Comparison of ENCODE assay signal across 8 cellular contexts in genomic region chr11:96187779-96188624, GRCh38.
DNase-seq lines count a peak whose midpoint lies in the region; ATAC-seq and TF ChIP-seq lines count a peak whose summit lies in the region.

No MANE protein-coding gene starts in this region.

- no peaks in the 10 kb centered on the region; the same call in 1 of the 2 replicates for H3K4me1 ChIP-seq in Panc1 (ENCODE audit: control insufficient read depth, insufficient read depth, low read length)
- H3K4me1 ChIP-seq in esophagus muscularis mucosa: peaks cover 14 to 23% (median 19%) of the 10 kb centered on the region in 4 donors
- H3K4me1 ChIP-seq in sigmoid colon: peaks cover 0 to 19% (median 12%) of the 10 kb centered on the region in 4 donors
- H3K4me1 ChIP-seq in esophagus squamous epithelium: peaks cover 0 to 21% (median 0%) of the 10 kb centered on the region in 3 donors

- DNase-seq in GM04503 (ENCODE audit: low read depth) (peak; percentile 65), Panc1 (ENCODE audit: low read depth, low spot score) (no peak), esophagus muscularis mucosa (ENCODE audit: extremely low spot score) (no peak), sigmoid colon (no peak), hippocampal formation (lab: John Stamatoyannopoulos, UW) (no peak), SHP77 treated with DMSO at 0.1 percent for 48 hours (lab: John Stamatoyannopoulos, UW) (no peak), OCI-M1 (lab: John Stamatoyannopoulos, UW) (no peak), esophagus squamous epithelium (lab: John Stamatoyannopoulos, UW) (no peak)

- peak; percentile 87 for ATAC-seq in Panc1

- H3K27me3 ChIP-seq in Panc1 (ENCODE audit: control insufficient read depth, insufficient read depth, low read length) (no peaks in the 10 kb centered on the region), esophagus muscularis mucosa (no peaks in the 10 kb centered on the region), sigmoid colon (no peaks in the 10 kb centered on the region), esophagus squamous epithelium (no peaks in the 10 kb centered on the region)

- BruUV-seq in Panc1 (replicated peaks; lab: Mats Ljungman, UMichigan): no TSS peak

- H3K36me3 ChIP-seq in Panc1 (ENCODE audit: control insufficient read depth, insufficient read depth, low read length) (no peaks in the 10 kb centered on the region), esophagus muscularis mucosa (no peaks in the 10 kb centered on the region), sigmoid colon (no peaks in the 10 kb centered on the region), esophagus squamous epithelium (no peaks in the 10 kb centered on the region)

- in situ Hi-C loops in Panc1 (cut with HindIII; ENCODE audit: low pct_unique_long_range_greater_than_20kb, low sequenced_read_pairs): no loop called here

- no peak overlapping the region for H3K27ac ChIP-seq in Panc1 (ENCODE audit: low read length)
- peak overlapping the region; percentile 22 to 62 (median 52) for H3K27ac ChIP-seq in esophagus muscularis mucosa (replicated peaks in 1 of 4)
- H3K27ac ChIP-seq in sigmoid colon: peak overlapping the region in 3 of 4 donors; percentile 46 to 60 (median 56)
- peak overlapping the region in 2 of 4 donors; percentile 3 to 8 for H3K27ac ChIP-seq in esophagus squamous epithelium

- no peak for TF ChIP-seq POLR2A in esophagus muscularis mucosa (IDR thresholded peaks at IDR 0.05; ENCODE audit: low read depth)
- TF ChIP-seq POLR2A in sigmoid colon (IDR thresholded peaks at IDR 0.05): no peak
- TF ChIP-seq POLR2A in esophagus squamous epithelium (IDR thresholded peaks at IDR 0.05): no peak

- TF ChIP-seq EP300 in esophagus muscularis mucosa (IDR thresholded peaks at IDR 0.05): no peak
- no peak for TF ChIP-seq EP300 in sigmoid colon (IDR thresholded peaks at IDR 0.05)

- H3K4me3 ChIP-seq in Panc1 (ENCODE audit: low read depth in 2 of 2, low read length in 2 of 2) (no peak overlapping the region), esophagus muscularis mucosa (no peak overlapping the region), sigmoid colon (no peak overlapping the region), esophagus squamous epithelium (no peak overlapping the region)

- CTCF ChIA-PET in Panc1 (lab: Charles Lee): no interaction called here

- POLR2A ChIA-PET in Panc1 (lab: Charles Lee): interaction anchor here (0.6 kb wide), 1 partner anchor 27 kb away, joined by 3 read pairs; no protein-coding TSS in a partner anchor

- no peak for TF ChIP-seq CTCF in Panc1 (IDR thresholded peaks at IDR 0.05)
- no peak for TF ChIP-seq CTCF in esophagus muscularis mucosa (IDR thresholded peaks at IDR 0.05)
- no peak for TF ChIP-seq CTCF in sigmoid colon (IDR thresholded peaks at IDR 0.05)
- TF ChIP-seq CTCF in esophagus squamous epithelium (IDR thresholded peaks at IDR 0.05): no peak

- intact Hi-C loops in Panc1 (cut with micrococcal nuclease; ENCODE audit: unreplicated experiment) (no loop called here), esophagus muscularis mucosa (cut with DNase I) (no loop called here), sigmoid colon (cut with DNase I) (no loop called here), esophagus squamous epithelium (cut with DNase I) (no loop called here)

- 34% methylated on average over 4 of the region's 4 CpGs for WGBS in esophagus muscularis mucosa
- 69 to 83% methylated on average over 4 of the region's 4 CpGs for WGBS in sigmoid colon, 2 donors
- 65 to 70% methylated on average over 4 of the region's 4 CpGs for WGBS in esophagus squamous epithelium, 2 donors

- H3K9me3 ChIP-seq in Panc1 (ENCODE audit: control insufficient read depth, insufficient read depth, low read depth, low read length): no peaks in the 10 kb centered on the region
- no peaks in the 10 kb centered on the region for H3K9me3 ChIP-seq in esophagus muscularis mucosa
- H3K9me3 ChIP-seq in sigmoid colon: no peaks in the 10 kb centered on the region
- H3K9me3 ChIP-seq in esophagus squamous epithelium: no peaks in the 10 kb centered on the region
